18 cellular contexts compared by ENCODE assay signal in the genomic region with DNA sequence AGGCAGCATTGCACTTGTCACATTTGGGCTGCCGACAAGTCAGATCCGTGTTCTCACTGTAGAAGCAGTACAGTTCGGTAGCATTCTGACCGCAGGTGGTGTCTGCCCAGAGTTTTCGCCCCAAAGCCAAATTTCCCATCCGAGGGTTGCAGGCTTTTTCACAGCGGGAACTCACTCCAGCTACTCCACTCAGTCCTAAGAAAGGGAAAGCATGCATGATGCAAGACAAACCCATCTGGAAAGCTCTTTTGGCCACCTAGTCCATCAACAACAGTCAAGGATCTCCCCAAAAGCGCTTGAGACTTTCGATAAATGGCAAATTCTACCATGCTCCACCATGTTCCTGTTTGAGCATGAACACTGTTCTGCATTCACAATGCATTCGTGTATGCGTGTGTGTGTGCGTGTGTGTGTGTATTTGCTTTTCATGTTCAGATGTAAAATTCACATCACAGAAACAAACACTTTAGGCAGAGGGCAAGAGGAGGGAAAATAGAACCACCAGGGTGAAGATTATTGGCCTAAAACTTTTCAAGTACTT. TPM values are rescaled to one million over a fixed set of nuclear protein-coding genes. Genes with fewer than 3 reads are reported as not detected.
"Had no signal": no experiment of that assay in that cellular context is flagged by ENCODE, and none has a peak within 500 bp of the region (broad histone marks: within the 10 kb centered on the region; RNA-seq: fewer than 3 reads in every experiment).

No MANE protein-coding gene starts in this region.

- H3K27ac Mint-ChIP-seq: activated naive CD8-positive, alpha-beta T cell treated with anti-CD3 and anti-CD28 coated beads, Interleukin-2, amount 50 U/mL, for 24 hours; stimulated activated naive CD8-positive, alpha-beta T cell treated with anti-CD3 and anti-CD28 coated beads, Interleukin-15, amount 100 ng/mL, for 72 hours had no signal

- FAIRE-seq: bronchial epithelial cell, endometrium had no signal

- H3K4me3 Mint-ChIP-seq: activated naive CD8-positive, alpha-beta T cell treated with anti-CD3 and anti-CD28 coated beads, Interleukin-2, amount 50 U/mL, for 24 hours; neural crest cell; stimulated activated naive CD8-positive, alpha-beta T cell treated with anti-CD3 and anti-CD28 coated beads, Interleukin-15, amount 100 ng/mL, for 72 hours had no signal

- H3K27ac ChIP-seq: gastroesophageal sphincter, ovary, testis had no signal

- DNase-seq: activated CD4-positive, alpha-beta T cell treated with anti-CD3 and anti-CD28 coated beads, Interleukin-2, amount 50 U/mL, for 1 hour; activated naive CD4-positive, alpha-beta T cell treated with Interleukin-2 at 50 U/mL for 16 hours; activated naive CD8-positive, alpha-beta T cell treated with anti-CD3 and anti-CD28 coated beads, Interleukin-2, amount 50 U/mL, for 24 hours; activated T-cell treated with anti-CD3 and anti-CD28 coated beads for 4 hours; aorta; left colon; mammary epithelial cell; ovary; right lobe of liver; stimulated activated naive CD8-positive, alpha-beta T cell treated with anti-CD3 and anti-CD28 coated beads, Interleukin-15, amount 100 ng/mL, for 72 hours; T-helper 9 cell; testis had no signal

- H3K27me3 ChIP-seq: gastroesophageal sphincter, ovary, right lobe of liver, testis had no signal

- H3K9me3 ChIP-seq: gastroesophageal sphincter, ovary, right lobe of liver, testis had no signal

- H3K9me3 Mint-ChIP-seq: activated naive CD8-positive, alpha-beta T cell treated with anti-CD3 and anti-CD28 coated beads, Interleukin-2, amount 50 U/mL, for 24 hours; neural crest cell; stimulated activated naive CD8-positive, alpha-beta T cell treated with anti-CD3 and anti-CD28 coated beads, Interleukin-15, amount 100 ng/mL, for 72 hours had no signal

- H3K36me3 ChIP-seq: ovary, right lobe of liver had no signal

- ATAC-seq: activated CD4-positive, CD25-positive, alpha-beta regulatory T cell treated with anti-CD3 and anti-CD28 coated beads, Interleukin-2, amount 50 U/mL, for 24 hours; activated naive CD8-positive, alpha-beta T cell treated with anti-CD3 and anti-CD28 coated beads, Interleukin-2, amount 50 U/mL, for 24 hours; gastroesophageal sphincter; left colon; right lobe of liver; stimulated activated naive CD8-positive, alpha-beta T cell treated with anti-CD3 and anti-CD28 coated beads, Interleukin-15, amount 100 ng/mL, for 72 hours had no signal

- H3K4me3 ChIP-seq: gastroesophageal sphincter, ovary, right lobe of liver, testis had no signal

RNA-seq across cellular contexts. Expression of a gene that starts 3.2 kb away (rescaled TPM):
- total RNA-seq: activated CD8-positive, alpha-beta memory T cell treated with anti-CD3 and anti-CD28 coated beads for 36 hours had no signal
